ENCODE assay signal across 1 cellular context in genomic region chr17:42798383-42799380, GRCh38.
TF ChIP-seq lines count a peak whose summit lies in the region.

A gene with protein sequence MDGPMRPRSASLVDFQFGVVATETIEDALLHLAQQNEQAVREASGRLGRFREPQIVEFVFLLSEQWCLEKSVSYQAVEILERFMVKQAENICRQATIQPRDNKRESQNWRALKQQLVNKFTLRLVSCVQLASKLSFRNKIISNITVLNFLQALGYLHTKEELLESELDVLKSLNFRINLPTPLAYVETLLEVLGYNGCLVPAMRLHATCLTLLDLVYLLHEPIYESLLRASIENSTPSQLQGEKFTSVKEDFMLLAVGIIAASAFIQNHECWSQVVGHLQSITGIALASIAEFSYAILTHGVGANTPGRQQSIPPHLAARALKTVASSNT (plus strand): TSS chr17:42798861. CDS start chr17:42799068, 207 bp downstream.
A gene with protein sequence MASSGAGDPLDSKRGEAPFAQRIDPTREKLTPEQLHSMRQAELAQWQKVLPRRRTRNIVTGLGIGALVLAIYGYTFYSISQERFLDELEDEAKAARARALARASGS (minus strand): TSS chr17:42798704. CDS start chr17:42798681, 23 bp downstream.

TF ChIP-seq in K562, 482 proteins besides CTCF, POLR2A, EP300 and RAD21 (continued from another document and continues in another):
- TF ChIP-seq, protein P1, sequence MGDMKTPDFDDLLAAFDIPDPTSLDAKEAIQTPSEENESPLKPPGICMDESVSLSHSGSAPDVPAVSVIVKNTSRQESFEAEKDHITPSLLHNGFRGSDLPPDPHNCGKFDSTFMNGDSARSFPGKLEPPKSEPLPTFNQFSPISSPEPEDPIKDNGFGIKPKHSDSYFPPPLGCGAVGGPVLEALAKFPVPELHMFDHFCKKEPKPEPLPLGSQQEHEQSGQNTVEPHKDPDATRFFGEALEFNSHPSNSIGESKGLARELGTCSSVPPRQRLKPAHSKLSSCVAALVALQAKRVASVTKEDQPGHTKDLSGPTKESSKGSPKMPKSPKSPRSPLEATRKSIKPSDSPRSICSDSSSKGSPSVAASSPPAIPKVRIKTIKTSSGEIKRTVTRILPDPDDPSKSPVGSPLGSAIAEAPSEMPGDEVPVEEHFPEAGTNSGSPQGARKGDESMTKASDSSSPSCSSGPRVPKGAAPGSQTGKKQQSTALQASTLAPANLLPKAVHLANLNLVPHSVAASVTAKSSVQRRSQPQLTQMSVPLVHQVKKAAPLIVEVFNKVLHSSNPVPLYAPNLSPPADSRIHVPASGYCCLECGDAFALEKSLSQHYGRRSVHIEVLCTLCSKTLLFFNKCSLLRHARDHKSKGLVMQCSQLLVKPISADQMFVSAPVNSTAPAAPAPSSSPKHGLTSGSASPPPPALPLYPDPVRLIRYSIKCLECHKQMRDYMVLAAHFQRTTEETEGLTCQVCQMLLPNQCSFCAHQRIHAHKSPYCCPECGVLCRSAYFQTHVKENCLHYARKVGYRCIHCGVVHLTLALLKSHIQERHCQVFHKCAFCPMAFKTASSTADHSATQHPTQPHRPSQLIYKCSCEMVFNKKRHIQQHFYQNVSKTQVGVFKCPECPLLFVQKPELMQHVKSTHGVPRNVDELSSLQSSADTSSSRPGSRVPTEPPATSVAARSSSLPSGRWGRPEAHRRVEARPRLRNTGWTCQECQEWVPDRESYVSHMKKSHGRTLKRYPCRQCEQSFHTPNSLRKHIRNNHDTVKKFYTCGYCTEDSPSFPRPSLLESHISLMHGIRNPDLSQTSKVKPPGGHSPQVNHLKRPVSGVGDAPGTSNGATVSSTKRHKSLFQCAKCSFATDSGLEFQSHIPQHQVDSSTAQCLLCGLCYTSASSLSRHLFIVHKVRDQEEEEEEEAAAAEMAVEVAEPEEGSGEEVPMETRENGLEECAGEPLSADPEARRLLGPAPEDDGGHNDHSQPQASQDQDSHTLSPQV (IDR thresholded peaks at IDR 0.05) = peak; percentile 69
- TF ChIP-seq DMBX1 (CRISPR knock-in tag; IDR thresholded peaks at IDR 0.05; ENCODE audit: borderline replicate concordance) (peak; percentile 22; the same call in 1 of the 2 replicates), ZNF41 (CRISPR knock-in tag; conservative IDR thresholded peaks at IDR 0.05) (no peak), SIRT6 (IDR thresholded peaks at IDR 0.05; ENCODE audit: low read depth, low read length) (no peak), NEUROD1 (IDR thresholded peaks at IDR 0.05; ENCODE audit: borderline replicate concordance, low read depth, low read length, partially characterized antibody) (peak; percentile 19), KHSRP (IDR thresholded peaks at IDR 0.05) (no peak), TARDBP (IDR thresholded peaks at IDR 0.05) (peak; percentile 34; the same call in 1 of the 2 replicates), ZNF184 (CRISPR knock-in tag; IDR thresholded peaks at IDR 0.05) (no peak), YY1 (IDR thresholded peaks at IDR 0.05; ENCODE audit: borderline replicate concordance in 1 of 3, control insufficient read depth in 1 of 3, extremely low read depth in 1 of 3, insufficient read depth in 3 of 3, insufficient read length in 1 of 3, insufficient replicate concordance in 2 of 3, low read depth in 1 of 3, low read length in 2 of 3) (peak; percentile 78 to 96 (median 92)), NFRKB (IDR thresholded peaks at IDR 0.05; ENCODE audit: low read depth) (peak; percentile 77; the same call in 1 of the 2 replicates), ZNF23 (CRISPR knock-in tag; IDR thresholded peaks at IDR 0.05) (no peak), THRAP3 (IDR thresholded peaks at IDR 0.05; ENCODE audit: borderline replicate concordance) (no peak), CBX3 (IDR thresholded peaks at IDR 0.05; ENCODE audit: borderline replicate concordance in 1 of 2, low read length in 2 of 2) (peak in 1 of 2 experiments; percentile 78; a peak in 1 of 3 replicates), TSC22D4 (tag; IDR thresholded peaks at IDR 0.05) (no peak), CBFB (CRISPR knock-in tag; IDR thresholded peaks at IDR 0.05) (peak; percentile 29; the same call in 1 of the 2 replicates), SMARCB1 (IDR thresholded peaks at IDR 0.05; ENCODE audit: insufficient read length, low read depth) (no peak), TEAD1 (CRISPR knock-in tag; IDR thresholded peaks at IDR 0.05) (peak; percentile 40; a peak in 2 of 4 replicates), MCM7 (IDR thresholded peaks at IDR 0.05) (no peak), FOXJ3 (CRISPR knock-in tag; IDR thresholded peaks at IDR 0.05) (no peak), ZNF384 (IDR thresholded peaks at IDR 0.05; ENCODE audit: low read depth, low read length) (no peak), CREM (IDR thresholded peaks at IDR 0.05; ENCODE audit: low read depth) (peak; percentile 81), SRSF1 (IDR thresholded peaks at IDR 0.05; ENCODE audit: low read depth, low read length) (no peak), ZBTB1 (CRISPR knock-in tag; IDR thresholded peaks at IDR 0.05; ENCODE audit: borderline replicate concordance, low read depth) (no peak), HCFC1 (IDR thresholded peaks at IDR 0.05; ENCODE audit: low read depth, low read length) (peak; percentile 97), FOXA1 (IDR thresholded peaks at IDR 0.05; ENCODE audit: borderline replicate concordance) (no peak), SMARCA5 (IDR thresholded peaks at IDR 0.05) (peak; percentile 83; the same call in 1 of the 2 replicates), EP400 (IDR thresholded peaks at IDR 0.05) (peak; percentile 74; the same call in 1 of the 2 replicates)
- TF ChIP-seq, protein P2, sequence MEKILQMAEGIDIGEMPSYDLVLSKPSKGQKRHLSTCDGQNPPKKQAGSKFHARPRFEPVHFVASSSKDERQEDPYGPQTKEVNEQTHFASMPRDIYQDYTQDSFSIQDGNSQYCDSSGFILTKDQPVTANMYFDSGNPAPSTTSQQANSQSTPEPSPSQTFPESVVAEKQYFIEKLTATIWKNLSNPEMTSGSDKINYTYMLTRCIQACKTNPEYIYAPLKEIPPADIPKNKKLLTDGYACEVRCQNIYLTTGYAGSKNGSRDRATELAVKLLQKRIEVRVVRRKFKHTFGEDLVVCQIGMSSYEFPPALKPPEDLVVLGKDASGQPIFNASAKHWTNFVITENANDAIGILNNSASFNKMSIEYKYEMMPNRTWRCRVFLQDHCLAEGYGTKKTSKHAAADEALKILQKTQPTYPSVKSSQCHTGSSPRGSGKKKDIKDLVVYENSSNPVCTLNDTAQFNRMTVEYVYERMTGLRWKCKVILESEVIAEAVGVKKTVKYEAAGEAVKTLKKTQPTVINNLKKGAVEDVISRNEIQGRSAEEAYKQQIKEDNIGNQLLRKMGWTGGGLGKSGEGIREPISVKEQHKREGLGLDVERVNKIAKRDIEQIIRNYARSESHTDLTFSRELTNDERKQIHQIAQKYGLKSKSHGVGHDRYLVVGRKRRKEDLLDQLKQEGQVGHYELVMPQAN (IDR thresholded peaks at IDR 0.05; ENCODE audit: borderline replicate concordance) = peak; percentile 92
- TF ChIP-seq, protein P3, sequence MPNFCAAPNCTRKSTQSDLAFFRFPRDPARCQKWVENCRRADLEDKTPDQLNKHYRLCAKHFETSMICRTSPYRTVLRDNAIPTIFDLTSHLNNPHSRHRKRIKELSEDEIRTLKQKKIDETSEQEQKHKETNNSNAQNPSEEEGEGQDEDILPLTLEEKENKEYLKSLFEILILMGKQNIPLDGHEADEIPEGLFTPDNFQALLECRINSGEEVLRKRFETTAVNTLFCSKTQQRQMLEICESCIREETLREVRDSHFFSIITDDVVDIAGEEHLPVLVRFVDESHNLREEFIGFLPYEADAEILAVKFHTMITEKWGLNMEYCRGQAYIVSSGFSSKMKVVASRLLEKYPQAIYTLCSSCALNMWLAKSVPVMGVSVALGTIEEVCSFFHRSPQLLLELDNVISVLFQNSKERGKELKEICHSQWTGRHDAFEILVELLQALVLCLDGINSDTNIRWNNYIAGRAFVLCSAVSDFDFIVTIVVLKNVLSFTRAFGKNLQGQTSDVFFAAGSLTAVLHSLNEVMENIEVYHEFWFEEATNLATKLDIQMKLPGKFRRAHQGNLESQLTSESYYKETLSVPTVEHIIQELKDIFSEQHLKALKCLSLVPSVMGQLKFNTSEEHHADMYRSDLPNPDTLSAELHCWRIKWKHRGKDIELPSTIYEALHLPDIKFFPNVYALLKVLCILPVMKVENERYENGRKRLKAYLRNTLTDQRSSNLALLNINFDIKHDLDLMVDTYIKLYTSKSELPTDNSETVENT (CRISPR knock-in tag; IDR thresholded peaks at IDR 0.05) = 0 out of 2 replicates have a peak, but pooled peaks have one; percentile 29
- TF ChIP-seq, protein P4, sequence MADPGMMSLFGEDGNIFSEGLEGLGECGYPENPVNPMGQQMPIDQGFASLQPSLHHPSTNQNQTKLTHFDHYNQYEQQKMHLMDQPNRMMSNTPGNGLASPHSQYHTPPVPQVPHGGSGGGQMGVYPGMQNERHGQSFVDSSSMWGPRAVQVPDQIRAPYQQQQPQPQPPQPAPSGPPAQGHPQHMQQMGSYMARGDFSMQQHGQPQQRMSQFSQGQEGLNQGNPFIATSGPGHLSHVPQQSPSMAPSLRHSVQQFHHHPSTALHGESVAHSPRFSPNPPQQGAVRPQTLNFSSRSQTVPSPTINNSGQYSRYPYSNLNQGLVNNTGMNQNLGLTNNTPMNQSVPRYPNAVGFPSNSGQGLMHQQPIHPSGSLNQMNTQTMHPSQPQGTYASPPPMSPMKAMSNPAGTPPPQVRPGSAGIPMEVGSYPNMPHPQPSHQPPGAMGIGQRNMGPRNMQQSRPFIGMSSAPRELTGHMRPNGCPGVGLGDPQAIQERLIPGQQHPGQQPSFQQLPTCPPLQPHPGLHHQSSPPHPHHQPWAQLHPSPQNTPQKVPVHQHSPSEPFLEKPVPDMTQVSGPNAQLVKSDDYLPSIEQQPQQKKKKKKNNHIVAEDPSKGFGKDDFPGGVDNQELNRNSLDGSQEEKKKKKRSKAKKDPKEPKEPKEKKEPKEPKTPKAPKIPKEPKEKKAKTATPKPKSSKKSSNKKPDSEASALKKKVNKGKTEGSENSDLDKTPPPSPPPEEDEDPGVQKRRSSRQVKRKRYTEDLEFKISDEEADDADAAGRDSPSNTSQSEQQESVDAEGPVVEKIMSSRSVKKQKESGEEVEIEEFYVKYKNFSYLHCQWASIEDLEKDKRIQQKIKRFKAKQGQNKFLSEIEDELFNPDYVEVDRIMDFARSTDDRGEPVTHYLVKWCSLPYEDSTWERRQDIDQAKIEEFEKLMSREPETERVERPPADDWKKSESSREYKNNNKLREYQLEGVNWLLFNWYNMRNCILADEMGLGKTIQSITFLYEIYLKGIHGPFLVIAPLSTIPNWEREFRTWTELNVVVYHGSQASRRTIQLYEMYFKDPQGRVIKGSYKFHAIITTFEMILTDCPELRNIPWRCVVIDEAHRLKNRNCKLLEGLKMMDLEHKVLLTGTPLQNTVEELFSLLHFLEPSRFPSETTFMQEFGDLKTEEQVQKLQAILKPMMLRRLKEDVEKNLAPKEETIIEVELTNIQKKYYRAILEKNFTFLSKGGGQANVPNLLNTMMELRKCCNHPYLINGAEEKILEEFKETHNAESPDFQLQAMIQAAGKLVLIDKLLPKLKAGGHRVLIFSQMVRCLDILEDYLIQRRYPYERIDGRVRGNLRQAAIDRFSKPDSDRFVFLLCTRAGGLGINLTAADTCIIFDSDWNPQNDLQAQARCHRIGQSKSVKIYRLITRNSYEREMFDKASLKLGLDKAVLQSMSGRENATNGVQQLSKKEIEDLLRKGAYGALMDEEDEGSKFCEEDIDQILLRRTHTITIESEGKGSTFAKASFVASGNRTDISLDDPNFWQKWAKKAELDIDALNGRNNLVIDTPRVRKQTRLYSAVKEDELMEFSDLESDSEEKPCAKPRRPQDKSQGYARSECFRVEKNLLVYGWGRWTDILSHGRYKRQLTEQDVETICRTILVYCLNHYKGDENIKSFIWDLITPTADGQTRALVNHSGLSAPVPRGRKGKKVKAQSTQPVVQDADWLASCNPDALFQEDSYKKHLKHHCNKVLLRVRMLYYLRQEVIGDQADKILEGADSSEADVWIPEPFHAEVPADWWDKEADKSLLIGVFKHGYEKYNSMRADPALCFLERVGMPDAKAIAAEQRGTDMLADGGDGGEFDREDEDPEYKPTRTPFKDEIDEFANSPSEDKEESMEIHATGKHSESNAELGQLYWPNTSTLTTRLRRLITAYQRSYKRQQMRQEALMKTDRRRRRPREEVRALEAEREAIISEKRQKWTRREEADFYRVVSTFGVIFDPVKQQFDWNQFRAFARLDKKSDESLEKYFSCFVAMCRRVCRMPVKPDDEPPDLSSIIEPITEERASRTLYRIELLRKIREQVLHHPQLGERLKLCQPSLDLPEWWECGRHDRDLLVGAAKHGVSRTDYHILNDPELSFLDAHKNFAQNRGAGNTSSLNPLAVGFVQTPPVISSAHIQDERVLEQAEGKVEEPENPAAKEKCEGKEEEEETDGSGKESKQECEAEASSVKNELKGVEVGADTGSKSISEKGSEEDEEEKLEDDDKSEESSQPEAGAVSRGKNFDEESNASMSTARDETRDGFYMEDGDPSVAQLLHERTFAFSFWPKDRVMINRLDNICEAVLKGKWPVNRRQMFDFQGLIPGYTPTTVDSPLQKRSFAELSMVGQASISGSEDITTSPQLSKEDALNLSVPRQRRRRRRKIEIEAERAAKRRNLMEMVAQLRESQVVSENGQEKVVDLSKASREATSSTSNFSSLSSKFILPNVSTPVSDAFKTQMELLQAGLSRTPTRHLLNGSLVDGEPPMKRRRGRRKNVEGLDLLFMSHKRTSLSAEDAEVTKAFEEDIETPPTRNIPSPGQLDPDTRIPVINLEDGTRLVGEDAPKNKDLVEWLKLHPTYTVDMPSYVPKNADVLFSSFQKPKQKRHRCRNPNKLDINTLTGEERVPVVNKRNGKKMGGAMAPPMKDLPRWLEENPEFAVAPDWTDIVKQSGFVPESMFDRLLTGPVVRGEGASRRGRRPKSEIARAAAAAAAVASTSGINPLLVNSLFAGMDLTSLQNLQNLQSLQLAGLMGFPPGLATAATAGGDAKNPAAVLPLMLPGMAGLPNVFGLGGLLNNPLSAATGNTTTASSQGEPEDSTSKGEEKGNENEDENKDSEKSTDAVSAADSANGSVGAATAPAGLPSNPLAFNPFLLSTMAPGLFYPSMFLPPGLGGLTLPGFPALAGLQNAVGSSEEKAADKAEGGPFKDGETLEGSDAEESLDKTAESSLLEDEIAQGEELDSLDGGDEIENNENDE (IDR thresholded peaks at IDR 0.05; ENCODE audit: low read depth, low read length) = no peak
